Comparison of ENCODE assay signal across 19 cellular contexts in the genomic region with DNA sequence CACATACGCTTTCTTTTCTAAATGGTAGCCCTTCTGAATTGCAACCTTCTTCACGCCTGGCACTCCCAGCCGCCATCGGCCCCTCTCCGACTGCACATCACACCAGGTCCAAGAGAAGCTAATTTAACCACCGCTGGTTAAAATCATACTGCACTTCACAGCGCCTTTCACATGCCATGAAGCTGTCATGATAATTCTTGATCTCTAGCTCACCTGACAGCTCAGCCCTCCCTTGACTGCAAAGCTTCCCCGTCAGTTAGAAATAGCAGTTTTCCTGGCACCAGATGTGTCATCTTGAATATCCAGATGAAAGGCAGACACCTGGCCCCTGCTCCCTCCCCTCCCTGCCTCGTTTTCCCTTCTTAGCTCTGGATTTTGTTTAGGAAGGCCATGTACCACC.
DNase-seq lines count a peak whose midpoint lies in the region; ATAC-seq and TF ChIP-seq lines count a peak whose summit lies in the region.
"Had no signal": no experiment of that assay in that cellular context is flagged by ENCODE, and none has a peak within 500 bp of the region (broad histone marks: within the 10 kb centered on the region; RNA-seq: fewer than 3 reads in every experiment).

No MANE protein-coding gene starts in this region.

- H3K4me3 ChIP-seq in colonic mucosa: no peak overlapping the region

- peaks cover 28% of the 10 kb centered on the region for H3K27me3 Mint-ChIP-seq in nephron (ENCODE audit: low read depth)

- no peaks in the 10 kb centered on the region for H3K9me3 ChIP-seq in colonic mucosa

- H3K36me3 Mint-ChIP-seq in nephron (ENCODE audit: low read depth): peaks cover 7% of the 10 kb centered on the region

- peak overlapping the region; percentile 81 to 90 (median 85) for H3K27ac Mint-ChIP-seq in nephron

- no peak overlapping the region for H3K27ac ChIP-seq in colonic mucosa
- H3K27ac ChIP-seq: C4-2B had no signal

- peaks cover 59% of the 10 kb centered on the region for H3K4me1 Mint-ChIP-seq in nephron

- intact Hi-C loops in Right ventricle myocardium inferior (cut with DNase I): loop anchor here (5.0 kb wide), 1 partner anchor 67 kb away; no protein-coding TSS in a partner anchor
- intact Hi-C loops in cardiac septum (cut with DNase I): no loop called here
- intact Hi-C loops in left cardiac atrium (cut with DNase I): no loop called here
- intact Hi-C loops in colonic mucosa (cut with DNase I): no loop called here

- no peak for TF ChIP-seq CTCF in nephron (IDR thresholded peaks at IDR 0.05; ENCODE audit: unreplicated experiment in 3 of 3)
- TF ChIP-seq CTCF in colonic mucosa (IDR thresholded peaks at IDR 0.05): no peak

- ATAC-seq in Right ventricle myocardium inferior (peak; percentile 83), left cardiac atrium (peak; percentile 72 to 89), GM21786 (IDR thresholded peaks at IDR 0.05; ENCODE audit: unreplicated experiment) (no peak)
- ATAC-seq: HepG2 had no signal

- no peaks in the 10 kb centered on the region for H3K36me3 ChIP-seq in colonic mucosa

- DNase-seq in Right ventricle myocardium inferior (ENCODE audit: missing footprints) (no peak), cardiac septum (ENCODE audit: low spot score) (no peak), left cardiac atrium (no peak), colonic mucosa (no peak), COR-L47 (lab: John Stamatoyannopoulos, UW) (no peak)
- no peak for DNase-seq in stimulated activated CD4-positive, alpha-beta T cell treated with anti-CD3 and anti-CD28 coated beads, Interleukin-12 subunit alpha, Interleukin-12 subunit beta, amount 100 ng/mL, for 4 hours
- DNase-seq: AML-193, DMS79, H9, KBM-7, NCI-H1105 treated with DMSO at 0.1 percent for 48 hours, NCI-H1694 treated with DMSO at 0.1 percent for 48 hours, NCI-H510A, NCI-H774, OCI-M1 had no signal

- no peaks in the 10 kb centered on the region for H3K27me3 ChIP-seq in colonic mucosa

- H3K9ac ChIP-seq in colonic mucosa (ENCODE audit: low read depth in 2 of 2, low read length in 2 of 2): no peak overlapping the region

- H3K4me1 ChIP-seq in colonic mucosa: no peaks in the 10 kb centered on the region

- H3K9me3 Mint-ChIP-seq in nephron: no peaks in the 10 kb centered on the region
- H3K9me3 Mint-ChIP-seq: H9 had no signal

- H3K4me3 Mint-ChIP-seq in nephron: peak overlapping the region in 1 of 3 experiments; percentile 17
- H3K4me3 Mint-ChIP-seq: H9 had no signal
